8 cellular contexts compared by ENCODE assay signal in the genomic region with DNA sequence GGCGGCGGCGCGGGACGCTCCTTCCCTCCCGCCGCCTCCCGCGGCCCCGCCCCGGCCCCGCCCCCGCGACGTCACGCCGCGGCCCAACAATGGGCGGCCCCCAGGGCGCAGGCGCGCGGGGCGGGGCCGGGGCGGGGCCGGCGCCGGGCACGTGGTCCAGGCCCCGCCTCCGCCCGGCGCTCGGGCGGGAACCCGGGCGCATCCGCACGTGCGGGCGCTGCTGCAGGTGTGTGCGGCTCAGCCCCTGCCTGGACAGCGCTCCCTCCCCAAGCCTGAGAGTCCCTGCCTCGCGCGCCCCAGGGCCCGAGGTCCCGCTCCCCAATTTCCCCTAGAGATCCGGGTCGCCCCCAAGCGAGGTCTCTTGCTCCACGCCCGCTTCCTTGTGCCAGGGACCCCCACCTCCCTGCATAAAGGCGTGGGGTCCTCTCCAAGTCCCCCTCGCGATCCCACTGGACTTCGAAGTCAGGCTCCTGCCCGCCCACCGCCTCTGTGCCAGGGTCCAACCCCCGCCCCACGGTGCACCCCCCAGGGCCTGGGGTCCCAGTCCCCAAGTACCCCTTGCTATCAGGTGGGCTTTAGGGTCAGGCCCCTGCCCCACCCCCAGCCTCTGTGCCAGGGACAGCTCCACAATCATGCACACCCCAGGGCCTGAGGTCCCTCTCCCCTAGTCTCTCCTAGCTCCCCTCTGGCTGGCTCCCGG. TPM values are rescaled to one million over a fixed set of nuclear protein-coding genes. Genes with fewer than 3 reads are reported as not detected.
DNase-seq lines count a peak whose midpoint lies in the region; FAIRE-seq lines count a peak whose summit lies in the region.

MEX3D (minus strand) TSS at position 6 of the 700 bp plus-strand sequence. CDS start 267 bp downstream, outside the sequence.

- H3K27ac ChIP-seq in SJSA1 (peak within 1 kb of the TSS; percentile 95), subcutaneous abdominal adipose tissue (ENCODE audit: low read depth, low read length) (no peak within 1 kb of the TSS)

- no peak within 1 kb of the TSS for H3K27ac Mint-ChIP-seq in activated naive CD4-positive, alpha-beta T cell treated with anti-CD3 and anti-CD28 coated beads for 36 hours

- peak within 1 kb of the TSS; percentile 94 for H3K4me3 ChIP-seq in SJSA1
- H3K4me3 ChIP-seq in subcutaneous abdominal adipose tissue (ENCODE audit: low read depth in 1 of 5, low read length in 5 of 5), result peak within 1 kb of the TSS in 4 of 5 donors; percentile 69 to 77 (median 70)

- peak within 1 kb of the TSS in 2 of 5 donors; percentile 51 to 62 for H3K9ac ChIP-seq in subcutaneous abdominal adipose tissue (ENCODE audit: low read length in 5 of 5)

- no peaks in the 10 kb centered on the region for H3K4me1 Mint-ChIP-seq in activated naive CD4-positive, alpha-beta T cell treated with anti-CD3 and anti-CD28 coated beads for 36 hours (ENCODE audit: low read depth)

- H3K4me1 ChIP-seq in SJSA1 (replicated peaks), result peaks cover 16% of the 10 kb centered on the region
- H3K4me1 ChIP-seq in subcutaneous abdominal adipose tissue (ENCODE audit: control insufficient read depth in 5 of 5, insufficient read depth in 5 of 5, low read length in 5 of 5), result peaks cover 0 to 20% (median 15%) of the 10 kb centered on the region in 5 donors

- no peak for FAIRE-seq in frontal cortex (lab: Jason Lieb, UNC)

- CTCF ChIA-PET in activated naive CD4-positive, alpha-beta T cell treated with anti-CD3 and anti-CD28 coated beads for 36 hours (lab: Charles Lee), result no interaction called here

- H3K27me3 ChIP-seq in SJSA1 (replicated peaks) (no peaks in the 10 kb centered on the region; the same call in 1 of the 2 replicates), subcutaneous abdominal adipose tissue (ENCODE audit: control insufficient read depth in 5 of 5, insufficient read depth in 4 of 5, low read length in 5 of 5) (no peaks in the 10 kb centered on the region)

- DNase-seq in NCI-H1436 (lab: John Stamatoyannopoulos, UW) (peak; percentile 84), NCI-H1436 treated with DMSO at 0.1 percent for 48 hours (lab: John Stamatoyannopoulos, UW) (no peak), HT-29 (ENCODE audit: low spot score) (peak; percentile 51), SJSA1 (ENCODE audit: low read depth in 1 of 2, low spot score in 2 of 2) (peak in 1 of 2 experiments; percentile 69), frontal cortex (ENCODE audit: low spot score in 2 of 2) (peak; percentile 100), occipital lobe (lab: John Stamatoyannopoulos, UW) (no peak)
- DNase-seq in activated naive CD4-positive, alpha-beta T cell treated with anti-CD3 and anti-CD28 coated beads for 36 hours, result peak; percentile 79

- H3K36me3 Mint-ChIP-seq in activated naive CD4-positive, alpha-beta T cell treated with anti-CD3 and anti-CD28 coated beads for 36 hours (ENCODE audit: low read depth), result no peaks in the 10 kb centered on the region

- H3K9me3 Mint-ChIP-seq in activated naive CD4-positive, alpha-beta T cell treated with anti-CD3 and anti-CD28 coated beads for 36 hours, result no peaks in the 10 kb centered on the region

- H3K9me3 ChIP-seq in SJSA1 (replicated peaks) (peaks cover 5% of the 10 kb centered on the region), subcutaneous abdominal adipose tissue (ENCODE audit: control insufficient read depth in 5 of 5, low read length in 5 of 5) (no peaks in the 10 kb centered on the region)

- intact Hi-C loops in activated naive CD4-positive, alpha-beta T cell treated with anti-CD3 and anti-CD28 coated beads for 36 hours (cut with micrococcal nuclease), result no loop called here

- no peaks in the 10 kb centered on the region for H3K27me3 Mint-ChIP-seq in activated naive CD4-positive, alpha-beta T cell treated with anti-CD3 and anti-CD28 coated beads for 36 hours (ENCODE audit: low read depth)

- H3K36me3 ChIP-seq in SJSA1 (peaks cover 26% of the 10 kb centered on the region), subcutaneous abdominal adipose tissue (ENCODE audit: control insufficient read depth in 5 of 5, insufficient read depth in 5 of 5, low read length in 5 of 5) (no peaks in the 10 kb centered on the region)

- peak within 1 kb of the TSS; percentile 48 for H3K4me3 Mint-ChIP-seq in activated naive CD4-positive, alpha-beta T cell treated with anti-CD3 and anti-CD28 coated beads for 36 hours

RNA-seq across cellular contexts. Expression of gene MEX3D, which starts in this region (rescaled TPM):
- 75.4 and 90.6 TPM in 2 replicates for total RNA-seq in HT-29 (2014; rRNA removed; shearing (Covaris generic))
- 109 and 116 TPM in 2 replicates for total RNA-seq in SJSA1 (2014; rRNA removed; shearing (Covaris generic))
- total RNA-seq in activated naive CD4-positive, alpha-beta T cell treated with anti-CD3 and anti-CD28 coated beads for 36 hours, result 1 to 10 TPM; 2.0 to 2.1 TPM
- total RNA-seq in frontal cortex (55.0 TPM), occipital lobe (58.5 TPM)

Comparison
In these comparisons a context has a peak if more than half of its experiments do, and no peak if none do; other contexts are left out.
1. RNA of gene MEX3D (total RNA-seq): 109 to 116 TPM in SJSA1, 75.4 to 90.6 TPM in HT-29, 58.5 TPM in occipital lobe (single experiment) and 55.0 TPM in frontal cortex (single experiment); 2.0 to 2.1 TPM in activated naive CD4-positive, alpha-beta T cell treated with anti-CD3 and anti-CD28 coated beads for 36 hours; every median in the first group is over 10 times any median in the second.
2. DNase-seq: peak in NCI-H1436 (single experiment), HT-29 (single experiment), activated naive CD4-positive, alpha-beta T cell treated with anti-CD3 and anti-CD28 coated beads for 36 hours (single experiment) and frontal cortex (2 of 2); none in NCI-H1436 treated with DMSO at 0.1 percent for 48 hours (single experiment) and occipital lobe (single experiment).